In genomic region chr9:69499401-69499800, GRCh38 we compare ENCODE assay signal across 16 cellular contexts.
"Had no signal": no experiment of that assay in that cellular context is flagged by ENCODE, and none has a peak within 500 bp of the region (broad histone marks: within the 10 kb centered on the region; RNA-seq: fewer than 3 reads in every experiment).

No MANE protein-coding gene starts in this region.

- DNase-seq: dermis blood vessel endothelial cell; effector CD4-positive, alpha-beta T cell; erythroblast; foreskin keratinocyte; immature natural killer cell; left ventricle myocardium inferior; lower lobe of right lung; midbrain; nucleus accumbens; pancreas; sigmoid colon; stimulated activated naive CD4-positive, alpha-beta T cell; stomach; substantia nigra; trophoblast cell had no signal

- ATAC-seq: foreskin keratinocyte; lower lobe of right lung; natural killer cell treated with Interleukin-12 subunit alpha and Interleukin-12 subunit beta and Interleukin-15 and Interleukin-18, amount 100 ng/mL, for 72 hours; pancreas had no signal
